In genomic region chr22:21937041-21937820, GRCh38 we compare ENCODE assay signal across 8 cellular contexts. TPM values are rescaled to one million over a fixed set of nuclear protein-coding genes. Genes with fewer than 3 reads are reported as not detected.
DNase-seq lines count a peak whose midpoint lies in the region; ATAC-seq and TF ChIP-seq lines count a peak whose summit lies in the region.

No MANE protein-coding gene starts in this region.

- WGBS in mesodermal cell (ENCODE audit: insufficient coverage in 2 of 2), 2 experiments, result 91 to 92% methylated on average over 20 of the region's 20 CpGs
- 57 to 77% methylated on average over 7 to 20 of the region's 20 CpGs for WGBS in upper lobe of left lung, 2 donors

- H3K27me3 Mint-ChIP-seq in activated T-cell treated with anti-CD3 and anti-CD28 coated beads, Interleukin-2, amount 50 U/mL, for 4 hours (ENCODE audit: low read depth), result no peaks in the 10 kb centered on the region

- no peak for DNase-seq in activated T-cell treated with anti-CD3 and anti-CD28 coated beads, Interleukin-2, amount 50 U/mL, for 4 hours
- no peak for DNase-seq in activated T-cell treated with anti-CD3 and anti-CD28 coated beads for 4 hours
- peak in 43 of 61 donors; percentile 19 to 72 (median 41) for DNase-seq in caudate nucleus (lab: John Stamatoyannopoulos, UW)
- DNase-seq in upper lobe of left lung, result peak; percentile 85 to 87
- DNase-seq in inferior parietal cortex (ENCODE audit: extremely low spot score), result no peak
- DNase-seq in stimulated activated CD4-positive, alpha-beta T cell treated with anti-CD3 and anti-CD28 coated beads, Interleukin-2, amount 100 ng/mL, for 24 hours, result no peak
- no peak for DNase-seq in cortex of kidney (lab: John Stamatoyannopoulos, UW)

- no peak overlapping the region for H3K4me3 ChIP-seq in mesodermal cell (ENCODE audit: extremely low read depth, insufficient read depth, low read length, poor library complexity, severe bottlenecking)
- H3K4me3 ChIP-seq in upper lobe of left lung, result peak overlapping the region in 3 of 4 donors; percentile 51 to 64 (median 53)

- H3K9me3 ChIP-seq in mesodermal cell (ENCODE audit: control insufficient read depth, low read length), result no peaks in the 10 kb centered on the region
- no peaks in the 10 kb centered on the region for H3K9me3 ChIP-seq in upper lobe of left lung

- no peaks in the 10 kb centered on the region for H3K27me3 ChIP-seq in upper lobe of left lung

- peaks cover 38% of the 10 kb centered on the region for H3K4me1 Mint-ChIP-seq in activated T-cell treated with anti-CD3 and anti-CD28 coated beads, Interleukin-2, amount 50 U/mL, for 4 hours (ENCODE audit: low read depth)

- TF ChIP-seq CTCF in upper lobe of left lung (IDR thresholded peaks at IDR 0.05), result no peak

- H3K36me3 ChIP-seq in mesodermal cell (ENCODE audit: control insufficient read depth, insufficient read depth, low read length), result peaks cover 57% of the 10 kb centered on the region
- H3K36me3 ChIP-seq in upper lobe of left lung, result peaks cover 5 to 44% (median 17%) of the 10 kb centered on the region in 4 donors

- ATAC-seq in activated T-cell treated with anti-CD3 and anti-CD28 coated beads, Interleukin-2, amount 50 U/mL, for 4 hours, result no peak
- peak; percentile 34 to 42 for ATAC-seq in upper lobe of left lung (ENCODE audit: low FRiP score in 2 of 2)

- H3K4me1 ChIP-seq in mesodermal cell (ENCODE audit: control insufficient read depth, insufficient read depth, low read length, poor library complexity, severe bottlenecking), result peaks cover 28% of the 10 kb centered on the region
- H3K4me1 ChIP-seq in upper lobe of left lung, result peaks cover 60 to 69% (median 66%) of the 10 kb centered on the region in 4 donors

- H3K4me3 Mint-ChIP-seq in activated T-cell treated with anti-CD3 and anti-CD28 coated beads, Interleukin-2, amount 50 U/mL, for 4 hours, result peak overlapping the region; percentile 84

- no peak for TF ChIP-seq EP300 in upper lobe of left lung (IDR thresholded peaks at IDR 0.05)

- no peaks in the 10 kb centered on the region for H3K9me3 Mint-ChIP-seq in activated T-cell treated with anti-CD3 and anti-CD28 coated beads, Interleukin-2, amount 50 U/mL, for 4 hours

- peaks cover 1% of the 10 kb centered on the region for H3K36me3 Mint-ChIP-seq in activated T-cell treated with anti-CD3 and anti-CD28 coated beads, Interleukin-2, amount 50 U/mL, for 4 hours (ENCODE audit: insufficient read depth)

- no peak for TF ChIP-seq POLR2A in upper lobe of left lung (IDR thresholded peaks at IDR 0.05)

- peak overlapping the region; percentile 93 for H3K27ac ChIP-seq in caudate nucleus (ENCODE audit: low read depth, low read length)
- peak overlapping the region; percentile 96 for H3K27ac ChIP-seq in mesodermal cell (ENCODE audit: low read depth, low read length, severe bottlenecking)
- peak overlapping the region; percentile 93 to 98 (median 96) for H3K27ac ChIP-seq in upper lobe of left lung

RNA-seq across cellular contexts. Expression of gene PPM1F, which starts 15.4 kb away (rescaled TPM):
- 10 to 100 TPM; 28.2 to 36.8 (median 30.8) TPM for total RNA-seq in activated T-cell treated with anti-CD3 and anti-CD28 coated beads, Interleukin-2, amount 50 U/mL, for 4 hours
- polyA plus RNA-seq in mesodermal cell (2013, experiment 1 of 2), result 32.7 TPM
- 25.9 TPM for polyA plus RNA-seq in mesodermal cell (2013, experiment 2 of 2)
- 10 to 100 TPM; 21.0 to 85.3 (median 33.2) TPM for total RNA-seq in upper lobe of left lung

RNA-seq across cellular contexts. Expression of gene TOP3B, which starts 45.4 kb away (rescaled TPM):
- total RNA-seq in activated T-cell treated with anti-CD3 and anti-CD28 coated beads, Interleukin-2, amount 50 U/mL, for 4 hours, result 10 to 100 TPM; 39.3 to 45.2 (median 41.3) TPM
- polyA plus RNA-seq in mesodermal cell (2013, experiment 1 of 2), result 54.8 TPM
- polyA plus RNA-seq in mesodermal cell (2013, experiment 2 of 2), result 41.0 TPM
- 100 to 1,000 TPM in 1 of 6 donors, 10 to 100 TPM in 5; 22.5 to 111 (median 34.0) TPM for total RNA-seq in upper lobe of left lung

Comparison
In these comparisons a context has a peak if more than half of its experiments do, and no peak if none do; other contexts are left out.
1. ATAC-seq: peak in upper lobe of left lung (2 of 2); none in activated T-cell treated with anti-CD3 and anti-CD28 coated beads, Interleukin-2, amount 50 U/mL, for 4 hours (0 of 2).
2. DNase-seq: peak in caudate nucleus (43 of 61) and upper lobe of left lung (2 of 2); none in activated T-cell treated with anti-CD3 and anti-CD28 coated beads, Interleukin-2, amount 50 U/mL, for 4 hours (single experiment), activated T-cell treated with anti-CD3 and anti-CD28 coated beads for 4 hours (single experiment), inferior parietal cortex (single experiment), stimulated activated CD4-positive, alpha-beta T cell treated with anti-CD3 and anti-CD28 coated beads, Interleukin-2, amount 100 ng/mL, for 24 hours (0 of 2) and cortex of kidney (single experiment).
3. Peak in every context shown above with its lines, with median percentiles within 50 percentile points of each other: H3K27ac ChIP-seq.